In the genomic region with DNA sequence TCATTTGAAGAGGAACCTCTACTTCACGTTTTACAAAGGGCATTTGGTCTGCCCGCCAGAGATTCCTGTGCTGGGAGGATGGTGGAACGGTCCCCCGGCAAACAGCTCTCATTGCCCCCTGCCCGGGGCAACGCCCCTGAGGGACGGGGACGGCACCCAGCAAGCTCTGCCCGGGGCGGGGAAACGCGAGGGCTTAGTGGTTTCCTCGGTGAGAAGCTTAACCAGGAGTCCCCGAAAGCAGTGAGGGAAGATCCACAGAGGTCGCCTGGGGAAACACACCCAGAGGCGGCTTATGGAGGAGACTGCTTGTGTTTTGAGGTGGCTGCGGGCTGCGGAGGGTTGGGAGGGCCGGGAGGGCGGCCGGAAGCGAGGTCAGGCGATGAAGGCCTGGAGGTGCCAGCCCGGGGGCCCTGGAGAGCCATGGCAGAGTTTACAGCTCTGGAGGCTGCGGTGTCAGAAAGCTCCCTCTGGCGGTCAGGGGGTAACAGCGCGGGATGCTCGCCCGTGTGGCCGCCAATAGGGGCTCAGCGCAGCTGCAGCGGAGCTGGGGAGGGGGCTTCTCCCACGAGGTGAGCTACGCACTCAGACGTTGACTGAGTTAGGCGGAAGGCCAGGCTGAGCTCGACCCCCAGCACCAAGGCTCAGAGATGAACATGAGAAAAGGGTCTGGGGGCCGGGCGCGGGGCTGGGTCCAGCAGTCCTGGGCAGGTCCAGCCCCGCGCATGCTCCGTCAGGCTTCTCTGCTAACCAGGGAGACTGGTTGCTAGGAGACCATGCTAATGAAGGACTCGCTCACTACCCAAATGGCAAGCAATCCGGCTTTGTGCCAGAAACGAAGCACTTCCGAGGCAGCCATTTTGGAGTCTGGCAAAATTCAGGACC, we compare ENCODE assay signal across 1 cellular context.
TF ChIP-seq lines count a peak whose summit lies in the region.

No MANE protein-coding gene starts in this region.

TF ChIP-seq in HEK293, 187 proteins besides CTCF, POLR2A, EP300 and RAD21 (continued from another document and continues in another):
- TF ChIP-seq PATZ1 (tag by site-specific recombination; IDR thresholded peaks at IDR 0.05): peak; percentile 85
- no peak for TF ChIP-seq PRDM10 (tag by site-specific recombination; IDR thresholded peaks at IDR 0.05)
- peak; percentile 43; the same call in 1 of the 2 replicates for TF ChIP-seq SP3 (tag by site-specific recombination; IDR thresholded peaks at IDR 0.05)
- no peak for TF ChIP-seq ZNF292 (tag by site-specific recombination; IDR thresholded peaks at IDR 0.05; ENCODE audit: borderline replicate concordance, low read depth)
- 0 out of 2 replicates have a peak, but pooled peaks have one; percentile 23 for TF ChIP-seq ZNF639 (tag by site-specific recombination; IDR thresholded peaks at IDR 0.05)
- peak; percentile 72; the same call in 1 of the 2 replicates for TF ChIP-seq ZNF561 (tag by site-specific recombination; IDR thresholded peaks at IDR 0.05; ENCODE audit: borderline replicate concordance)
- no peak for TF ChIP-seq ZNF133 (tag by site-specific recombination; IDR thresholded peaks at IDR 0.05)
- TF ChIP-seq ZBTB10 (tag by site-specific recombination; IDR thresholded peaks at IDR 0.05): peak; percentile 42; the same call in 1 of the 2 replicates
- TF ChIP-seq ZNF501 (tag by site-specific recombination; IDR thresholded peaks at IDR 0.05): peak; percentile 23; the same call in 1 of the 2 replicates
- no peak for TF ChIP-seq KLF7 (tag by site-specific recombination; IDR thresholded peaks at IDR 0.05; ENCODE audit: borderline replicate concordance)
- TF ChIP-seq ZNF341 (tag by site-specific recombination; IDR thresholded peaks at IDR 0.05; ENCODE audit: low read depth): peak; percentile 26; the same call in 1 of the 2 replicates
- no peak for TF ChIP-seq ZNF529 (tag by site-specific recombination; IDR thresholded peaks at IDR 0.05; ENCODE audit: insufficient replicate concordance)
- no peak for TF ChIP-seq ZNF488 (tag by site-specific recombination; IDR thresholded peaks at IDR 0.05)
- TF ChIP-seq, protein P1, sequence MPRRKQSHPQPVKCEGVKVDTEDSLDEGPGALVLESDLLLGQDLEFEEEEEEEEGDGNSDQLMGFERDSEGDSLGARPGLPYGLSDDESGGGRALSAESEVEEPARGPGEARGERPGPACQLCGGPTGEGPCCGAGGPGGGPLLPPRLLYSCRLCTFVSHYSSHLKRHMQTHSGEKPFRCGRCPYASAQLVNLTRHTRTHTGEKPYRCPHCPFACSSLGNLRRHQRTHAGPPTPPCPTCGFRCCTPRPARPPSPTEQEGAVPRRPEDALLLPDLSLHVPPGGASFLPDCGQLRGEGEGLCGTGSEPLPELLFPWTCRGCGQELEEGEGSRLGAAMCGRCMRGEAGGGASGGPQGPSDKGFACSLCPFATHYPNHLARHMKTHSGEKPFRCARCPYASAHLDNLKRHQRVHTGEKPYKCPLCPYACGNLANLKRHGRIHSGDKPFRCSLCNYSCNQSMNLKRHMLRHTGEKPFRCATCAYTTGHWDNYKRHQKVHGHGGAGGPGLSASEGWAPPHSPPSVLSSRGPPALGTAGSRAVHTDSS (tag by site-specific recombination; IDR thresholded peaks at IDR 0.05): 0 out of 2 replicates have a peak, but pooled peaks have one; percentile 11
- TF ChIP-seq ZNF530 (tag by site-specific recombination; IDR thresholded peaks at IDR 0.05; ENCODE audit: low read depth): no peak
- TF ChIP-seq IKZF3 (tag by site-specific recombination; IDR thresholded peaks at IDR 0.05): no peak
- TF ChIP-seq ZNF747 (tag by site-specific recombination; IDR thresholded peaks at IDR 0.05): no peak
- TF ChIP-seq SP7 (tag by site-specific recombination; IDR thresholded peaks at IDR 0.05): peak; percentile 35; the same call in 1 of the 2 replicates
- TF ChIP-seq ZNF571 (tag by site-specific recombination; IDR thresholded peaks at IDR 0.05): no peak
- TF ChIP-seq ZNF146 (tag by site-specific recombination; IDR thresholded peaks at IDR 0.05): no peak
- TF ChIP-seq SCRT2 (tag by site-specific recombination; IDR thresholded peaks at IDR 0.05): no peak
- TF ChIP-seq TCF7L2 (IDR thresholded peaks at IDR 0.05; ENCODE audit: borderline replicate concordance, low read depth, low read length): no peak
- TF ChIP-seq ZNF274 (IDR thresholded peaks at IDR 0.05; ENCODE audit: low read length): no peak
- no peak for TF ChIP-seq ZNF274 (tag by site-specific recombination; IDR thresholded peaks at IDR 0.05; ENCODE audit: borderline replicate concordance)
- TF ChIP-seq RBAK (tag by site-specific recombination; IDR thresholded peaks at IDR 0.05): no peak
- TF ChIP-seq SALL2 (tag by site-specific recombination; IDR thresholded peaks at IDR 0.05; ENCODE audit: borderline replicate concordance): no peak
- no peak for TF ChIP-seq ZNF792 (tag by site-specific recombination; IDR thresholded peaks at IDR 0.05)
- no peak for TF ChIP-seq PRDM4 (tag by site-specific recombination; IDR thresholded peaks at IDR 0.05)
- TF ChIP-seq ZNF600 (tag by site-specific recombination; IDR thresholded peaks at IDR 0.05): peak; percentile 68
- no peak for TF ChIP-seq ZNF202 (tag by site-specific recombination; IDR thresholded peaks at IDR 0.05; ENCODE audit: borderline replicate concordance)
- no peak for TF ChIP-seq ZNF621 (tag by site-specific recombination; IDR thresholded peaks at IDR 0.05)
- TF ChIP-seq ZNF335 (tag by site-specific recombination; conservative IDR thresholded peaks at IDR 0.05): peak; percentile 72; the same call in 1 of the 2 replicates
- no peak for TF ChIP-seq ZNF48 (tag by site-specific recombination; IDR thresholded peaks at IDR 0.05)
- no peak for TF ChIP-seq ZNF707 (tag by site-specific recombination; IDR thresholded peaks at IDR 0.05)
- TF ChIP-seq ZNF776 (tag by site-specific recombination; IDR thresholded peaks at IDR 0.05; ENCODE audit: borderline replicate concordance): no peak
- TF ChIP-seq ZFP3 (tag by site-specific recombination; IDR thresholded peaks at IDR 0.05; ENCODE audit: low read depth): no peak
- TF ChIP-seq ZNF19 (tag by site-specific recombination; IDR thresholded peaks at IDR 0.05; ENCODE audit: low read depth): no peak
- TF ChIP-seq KLF16 (tag by site-specific recombination; IDR thresholded peaks at IDR 0.05): peak; percentile 50; the same call in 1 of the 2 replicates
- TF ChIP-seq KLF8 (tag by site-specific recombination; IDR thresholded peaks at IDR 0.05): 0 out of 2 replicates have a peak, but pooled peaks have one; percentile 33
- TF ChIP-seq ZSCAN30 (tag by site-specific recombination; IDR thresholded peaks at IDR 0.05): peak; percentile 43; the same call in 1 of the 2 replicates
- no peak for TF ChIP-seq HOXD13 (CRISPR knock-in tag; IDR thresholded peaks at IDR 0.05; ENCODE audit: borderline replicate concordance)
- no peak for TF ChIP-seq SETDB1 (IDR thresholded peaks at IDR 0.05; ENCODE audit: insufficient read length, low read length)
- TF ChIP-seq ZNF140 (tag by site-specific recombination; IDR thresholded peaks at IDR 0.05): no peak
- no peak for TF ChIP-seq ZNF426 (tag by site-specific recombination; IDR thresholded peaks at IDR 0.05)
- no peak for TF ChIP-seq ZNF169 (tag by site-specific recombination; IDR thresholded peaks at IDR 0.05)
- TF ChIP-seq ZNF211 (tag by site-specific recombination; IDR thresholded peaks at IDR 0.05; ENCODE audit: low read depth): no peak
- TF ChIP-seq ZNF433 (tag by site-specific recombination; IDR thresholded peaks at IDR 0.05; ENCODE audit: low read depth): no peak
- peak; percentile 18; the same call in 1 of the 2 replicates for TF ChIP-seq ZBTB8A (tag by site-specific recombination; IDR thresholded peaks at IDR 0.05)
